Comparison of ENCODE assay signal across 10 cellular contexts in genomic region chr7:21338728-21339164, GRCh38.
DNase-seq lines count a peak whose midpoint lies in the region; ATAC-seq and TF ChIP-seq lines count a peak whose summit lies in the region.
"Had no signal": no experiment of that assay in that cellular context is flagged by ENCODE, and none has a peak within 500 bp of the region (broad histone marks: within the 10 kb centered on the region; RNA-seq: fewer than 3 reads in every experiment).

No MANE protein-coding gene starts in this region.

- ATAC-seq in heart left ventricle = no peak

- no peaks in the 10 kb centered on the region for H3K36me3 Mint-ChIP-seq in neural progenitor cell

- H3K36me3 ChIP-seq in KOPT-K1 (ENCODE audit: insufficient read depth, low read length) = no peaks in the 10 kb centered on the region
- H3K36me3 ChIP-seq in neural progenitor cell = no peaks in the 10 kb centered on the region
- H3K36me3 ChIP-seq in heart left ventricle = no peaks in the 10 kb centered on the region

- no peak overlapping the region for H3K4me2 ChIP-seq in neural progenitor cell
- H3K4me2 ChIP-seq: smooth muscle cell had no signal

- H3K9ac ChIP-seq in neural progenitor cell = no peak overlapping the region

- no peaks in the 10 kb centered on the region for H3K79me2 ChIP-seq in neural progenitor cell (ENCODE audit: low read depth)

- H3K27me3 ChIP-seq in neural progenitor cell = no peaks in the 10 kb centered on the region
- no peaks in the 10 kb centered on the region for H3K27me3 ChIP-seq in heart left ventricle

- no peak for TF ChIP-seq CTCF in neural progenitor cell (IDR thresholded peaks at IDR 0.05)
- TF ChIP-seq CTCF in heart left ventricle (IDR thresholded peaks at IDR 0.05) = no peak

- peaks cover 18% of the 10 kb centered on the region for H3K4me1 ChIP-seq in neural progenitor cell
- no peaks in the 10 kb centered on the region for H3K4me1 ChIP-seq in heart left ventricle

- intact Hi-C loops in head of caudate nucleus (cut with DNase I) (no loop called here), heart left ventricle (cut with DNase I) (no loop called here)

- H3K27ac Mint-ChIP-seq in neural progenitor cell = no peak overlapping the region

- H3K4me1 Mint-ChIP-seq in neural progenitor cell = no peaks in the 10 kb centered on the region

- H4K20me1 ChIP-seq in neural progenitor cell (ENCODE audit: low read depth) = no peaks in the 10 kb centered on the region

- 9 to 17% (median 14%) methylated on average over 4 of the region's 4 CpGs for WGBS in heart left ventricle, 4 donors

- H2AFZ ChIP-seq in neural progenitor cell (replicated peaks) = no peak overlapping the region

- no peak for TF ChIP-seq POLR2A in erythroblast (IDR thresholded peaks at IDR 0.05; ENCODE audit: low read length)
- no peak for TF ChIP-seq POLR2A in heart left ventricle (IDR thresholded peaks at IDR 0.05)

- peak; percentile 70 for DNase-seq in activated CD8-positive, alpha-beta memory T cell treated with anti-CD3 and anti-CD28 coated beads for 24 hours
- DNase-seq in erythroblast (lab: John Stamatoyannopoulos, UW) (peak; percentile 55 to 83), neural progenitor cell (ENCODE audit: low spot score) (no peak), head of caudate nucleus (no peak), heart left ventricle (no peak), kidney glomerular epithelial cell (lab: John Stamatoyannopoulos, UW) (no peak)
- DNase-seq in stimulated activated CD8-positive, alpha-beta memory T cell treated with anti-CD3 and anti-CD28 coated beads, Interleukin-4, amount 100 ng/mL, for 48 hours = peak; percentile 68
- DNase-seq: NCI-H1048 had no signal

- H3K9me3 Mint-ChIP-seq in neural progenitor cell = peaks cover 7% of the 10 kb centered on the region

- peaks cover 3% of the 10 kb centered on the region for H3K27me3 Mint-ChIP-seq in neural progenitor cell (ENCODE audit: insufficient read depth, low read depth)

- H3K4me3 ChIP-seq in neural progenitor cell = no peak overlapping the region
- no peak overlapping the region for H3K4me3 ChIP-seq in heart left ventricle
- H3K4me3 ChIP-seq: smooth muscle cell had no signal

- H3K9me3 ChIP-seq in KOPT-K1 (ENCODE audit: insufficient read depth, low read length, poor library complexity, severe bottlenecking) (peaks cover 6% of the 10 kb centered on the region), neural progenitor cell (ENCODE audit: low read depth) (no peaks in the 10 kb centered on the region), heart left ventricle (peaks cover 0 to 5% (median 0%) of the 10 kb centered on the region in 12 donors)

- H3F3A ChIP-seq in neural progenitor cell (ENCODE audit: low read depth) = peaks cover 13% of the 10 kb centered on the region

- no peak overlapping the region for H3K4me3 Mint-ChIP-seq in neural progenitor cell

- peak overlapping the region; percentile 50 for H3K27ac ChIP-seq in KOPT-K1 (ENCODE audit: low read depth, low read length, poor library complexity, severe bottlenecking)
- no peak overlapping the region for H3K27ac ChIP-seq in neural progenitor cell
- peak overlapping the region in 1 of 12 donors; percentile 59 for H3K27ac ChIP-seq in heart left ventricle

Comparison
In these comparisons a context has a peak if more than half of its experiments do, and no peak if none do; other contexts are left out.
1. DNase-seq: peak in activated CD8-positive, alpha-beta memory T cell treated with anti-CD3 and anti-CD28 coated beads for 24 hours (single experiment), erythroblast (2 of 2) and stimulated activated CD8-positive, alpha-beta memory T cell treated with anti-CD3 and anti-CD28 coated beads, Interleukin-4, amount 100 ng/mL, for 48 hours (single experiment); none in neural progenitor cell (single experiment), head of caudate nucleus (0 of 42), heart left ventricle (0 of 5) and kidney glomerular epithelial cell (single experiment).